ENCODE assay signal across 10 cellular contexts in genomic region chr12:52871291-52871961, GRCh38. TPM values are rescaled to one million over a fixed set of nuclear protein-coding genes. Genes with fewer than 3 reads are reported as not detected.
DNase-seq lines count a peak whose midpoint lies in the region; ATAC-seq and TF ChIP-seq lines count a peak whose summit lies in the region.
"Had no signal": no experiment of that assay in that cellular context is flagged by ENCODE, and none has a peak within 500 bp of the region (broad histone marks: within the 10 kb centered on the region; RNA-seq: fewer than 3 reads in every experiment).

No MANE protein-coding gene starts in this region.

- no peaks in the 10 kb centered on the region for H3K27me3 Mint-ChIP-seq in osteocyte (ENCODE audit: unreplicated experiment)

- no peaks in the 10 kb centered on the region for H3K27me3 ChIP-seq in esophagus muscularis mucosa

- H3K27ac ChIP-seq in esophagus muscularis mucosa (replicated peaks in 1 of 4): peak overlapping the region; percentile 32 to 62 (median 54)

- ATAC-seq in HG02970 (IDR thresholded peaks at IDR 0.05; ENCODE audit: low FRiP score, unreplicated experiment): no peak
- ATAC-seq in HG03342 (IDR thresholded peaks at IDR 0.05; ENCODE audit: unreplicated experiment): no peak

- no peak overlapping the region for H3K4me3 ChIP-seq in esophagus muscularis mucosa

- 56% methylated on average over 7 of the region's 8 CpGs for WGBS in esophagus muscularis mucosa

- no peaks in the 10 kb centered on the region for H3K36me3 Mint-ChIP-seq in osteocyte (ENCODE audit: unreplicated experiment)

- no peaks in the 10 kb centered on the region for H3K36me3 ChIP-seq in esophagus muscularis mucosa

- no peak for TF ChIP-seq EP300 in esophagus muscularis mucosa (IDR thresholded peaks at IDR 0.05)

- intact Hi-C loops in esophagus muscularis mucosa (cut with DNase I): no loop called here

- H3K27ac Mint-ChIP-seq in osteocyte (ENCODE audit: unreplicated experiment): peak overlapping the region; percentile 95

- H3K4me1 ChIP-seq in esophagus muscularis mucosa: peaks cover 29 to 43% (median 34%) of the 10 kb centered on the region in 4 donors

- peaks cover 62% of the 10 kb centered on the region for H3K4me1 Mint-ChIP-seq in osteocyte (ENCODE audit: unreplicated experiment)

- no peak for TF ChIP-seq CTCF in esophagus muscularis mucosa (IDR thresholded peaks at IDR 0.05)
- TF ChIP-seq CTCF in osteocyte (IDR thresholded peaks at IDR 0.05): no peak

- DNase-seq in Ammon's horn (ENCODE audit: low spot score) (peak; percentile 35), NCI-H69 (lab: John Stamatoyannopoulos, UW) (peak; percentile 92), esophagus muscularis mucosa (ENCODE audit: extremely low spot score) (no peak), osteocyte (ENCODE audit: extremely low spot score, unreplicated experiment) (peak; percentile 88), GDM1 (lab: John Stamatoyannopoulos, UW) (no peak)
- DNase-seq in activated CD4-positive, alpha-beta T cell treated with anti-CD3 and anti-CD28 coated beads for 48 hours: no peak
- DNase-seq: H7, NCI-H2227 treated with DMSO at 0.1 percent for 48 hours had no signal

- H3K9me3 Mint-ChIP-seq in osteocyte (ENCODE audit: unreplicated experiment): no peaks in the 10 kb centered on the region

- no peak overlapping the region for H3K4me3 Mint-ChIP-seq in osteocyte (ENCODE audit: unreplicated experiment)

- TF ChIP-seq POLR2A in esophagus muscularis mucosa (IDR thresholded peaks at IDR 0.05; ENCODE audit: low read depth): no peak

- H3K9me3 ChIP-seq in esophagus muscularis mucosa: no peaks in the 10 kb centered on the region

RNA-seq across cellular contexts. Expression of gene KRT78, which starts 22.6 kb away (rescaled TPM):
- total RNA-seq in esophagus muscularis mucosa (1 to 10 TPM in 1 of 4 donors, under 1 TPM in 2, not detected in 1; 0.33 to 2.1 (median 0.75) TPM), osteocyte (not detected in 2 replicates)
- total RNA-seq: H7 had no signal

RNA-seq across cellular contexts. Expression of gene KRT8, which starts 33.5 kb away (rescaled TPM):
- total RNA-seq in esophagus muscularis mucosa (100 to 1,000 TPM; 136 to 508 (median 387) TPM), osteocyte (18.6 and 19.8 TPM in 2 replicates)

RNA-seq across cellular contexts. Expression of gene KRT79, which starts 37.3 kb away (rescaled TPM):
- total RNA-seq in esophagus muscularis mucosa: not detected
- not detected in 2 replicates for total RNA-seq in osteocyte
- total RNA-seq: H7 had no signal

RNA-seq across cellular contexts. Expression of gene KRT4, which starts 57.5 kb away (rescaled TPM):
- total RNA-seq in esophagus muscularis mucosa (1 to 10 TPM in 1 of 4 donors, under 1 TPM in 3; 0.13 to 5.4 (median 0.20) TPM), osteocyte (not detected in 2 replicates)
- total RNA-seq: H7 had no signal

Comparison
In these comparisons a context has a peak if more than half of its experiments do, and no peak if none do; other contexts are left out.
1. DNase-seq: peak in Ammon's horn (single experiment), NCI-H69 (single experiment) and osteocyte (single experiment); none in esophagus muscularis mucosa (single experiment), activated CD4-positive, alpha-beta T cell treated with anti-CD3 and anti-CD28 coated beads for 48 hours (single experiment) and GDM1 (single experiment).